In the genomic region with DNA sequence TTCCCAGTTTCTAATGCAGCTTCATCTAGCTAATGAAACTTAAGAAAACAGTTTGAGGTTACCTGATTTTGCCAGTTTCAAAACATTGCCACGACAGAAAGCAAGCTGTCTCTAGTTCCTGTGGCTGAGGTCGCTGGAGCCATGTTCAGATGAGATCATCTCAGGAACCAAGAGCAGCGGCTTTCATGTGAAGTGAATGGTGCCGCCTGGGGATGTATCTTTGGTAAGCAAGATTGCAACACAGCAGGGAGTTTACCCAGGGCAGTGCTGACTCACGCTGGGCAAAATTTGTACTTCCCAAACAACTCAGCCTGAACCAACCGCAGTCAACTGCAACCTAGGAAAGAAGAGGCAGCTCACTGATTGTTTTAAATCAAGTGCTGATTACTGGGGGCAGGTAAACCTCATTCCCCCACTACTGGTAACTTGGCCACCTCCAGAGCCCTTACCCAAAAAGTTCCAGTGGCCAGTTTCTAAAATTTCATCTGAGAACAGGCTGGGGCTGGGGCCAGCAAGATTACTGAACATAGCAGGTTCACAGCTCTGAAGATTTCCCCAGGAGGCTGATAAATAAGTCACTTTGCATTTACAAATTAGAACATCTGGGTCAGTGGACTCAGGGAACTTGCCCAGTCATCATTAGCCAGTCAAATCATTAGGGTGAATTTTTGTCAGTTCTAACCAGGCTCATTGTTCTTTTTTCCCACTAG, we compare ENCODE assay signal across 8 cellular contexts. TPM values are rescaled to one million over a fixed set of nuclear protein-coding genes. Genes with fewer than 3 reads are reported as not detected.
DNase-seq lines count a peak whose midpoint lies in the region; ATAC-seq lines count a peak whose summit lies in the region.

A gene with protein sequence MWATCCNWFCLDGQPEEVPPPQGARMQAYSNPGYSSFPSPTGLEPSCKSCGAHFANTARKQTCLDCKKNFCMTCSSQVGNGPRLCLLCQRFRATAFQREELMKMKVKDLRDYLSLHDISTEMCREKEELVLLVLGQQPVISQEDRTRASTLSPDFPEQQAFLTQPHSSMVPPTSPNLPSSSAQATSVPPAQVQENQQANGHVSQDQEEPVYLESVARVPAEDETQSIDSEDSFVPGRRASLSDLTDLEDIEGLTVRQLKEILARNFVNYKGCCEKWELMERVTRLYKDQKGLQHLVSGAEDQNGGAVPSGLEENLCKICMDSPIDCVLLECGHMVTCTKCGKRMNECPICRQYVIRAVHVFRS (minus strand): TSS at position 194 of the 710 bp plus-strand sequence. CDS start 37,154 bp downstream, outside the sequence.

- H3K4me1 ChIP-seq in mesodermal cell (ENCODE audit: control insufficient read depth, insufficient read depth, low read length, poor library complexity, severe bottlenecking), result peaks cover 18% of the 10 kb centered on the region

- in situ Hi-C loops in endometrial microvascular endothelial cells (cut with HindIII; ENCODE audit: inconsistent ontology term, low pct_unique_long_range_greater_than_20kb, low sequenced_read_pairs), result no loop called here

- H3K27ac ChIP-seq in mesodermal cell (ENCODE audit: low read depth, low read length, severe bottlenecking), result peak within 1 kb of the TSS; percentile 94

- no peaks in the 10 kb centered on the region for H3K9me3 ChIP-seq in mesodermal cell (ENCODE audit: control insufficient read depth, low read length)

- DNase-seq in C1 segment of cervical spinal cord (lab: John Stamatoyannopoulos, UW) (peak; percentile 12 to 91 (median 81)), NOMO-1 (lab: John Stamatoyannopoulos, UW; ENCODE audit: unreplicated experiment in 2 of 2) (peak; percentile 88 to 98)
- peak; percentile 40 to 69 (median 66) for DNase-seq in activated CD8-positive, alpha-beta memory T cell treated with anti-CD3 and anti-CD28 coated beads for 48 hours (ENCODE audit: low read depth in 2 of 3, low spot score in 2 of 3)
- DNase-seq in stimulated activated CD8-positive, alpha-beta memory T cell treated with anti-CD3 and anti-CD28 coated beads, Interleukin-15, amount 100 ng/mL, for 4 hours (ENCODE audit: low read depth in 2 of 2), result peak; percentile 63 to 86

- H3K36me3 ChIP-seq in mesodermal cell (ENCODE audit: control insufficient read depth, insufficient read depth, low read length), result peaks cover 4% of the 10 kb centered on the region

- ATAC-seq in GM19324 (IDR thresholded peaks at IDR 0.05; ENCODE audit: low FRiP score, unreplicated experiment) (peak; percentile 85), HG03469 (IDR thresholded peaks at IDR 0.05; ENCODE audit: unreplicated experiment) (peak; percentile 58)

- whole genome bisulfite sequencing in mesodermal cell (ENCODE audit: insufficient coverage in 2 of 2), 2 experiments, result 0 to 4% methylated on average over 4 to 5 of the region's 6 CpGs

- H3K4me3 ChIP-seq in mesodermal cell (ENCODE audit: extremely low read depth, insufficient read depth, low read length, poor library complexity, severe bottlenecking), result no peak within 1 kb of the TSS

RNA-seq across cellular contexts. Expression of the gene that starts here (rescaled TPM):
- total RNA-seq in endometrial microvascular endothelial cells (ENCODE audit: inconsistent ontology term), result 24.3 TPM
- polyA plus RNA-seq in mesodermal cell (2013, experiment 1 of 2), result 13.7 TPM
- 9.5 TPM for polyA plus RNA-seq in mesodermal cell (2013, experiment 2 of 2)
